In the genomic region with DNA sequence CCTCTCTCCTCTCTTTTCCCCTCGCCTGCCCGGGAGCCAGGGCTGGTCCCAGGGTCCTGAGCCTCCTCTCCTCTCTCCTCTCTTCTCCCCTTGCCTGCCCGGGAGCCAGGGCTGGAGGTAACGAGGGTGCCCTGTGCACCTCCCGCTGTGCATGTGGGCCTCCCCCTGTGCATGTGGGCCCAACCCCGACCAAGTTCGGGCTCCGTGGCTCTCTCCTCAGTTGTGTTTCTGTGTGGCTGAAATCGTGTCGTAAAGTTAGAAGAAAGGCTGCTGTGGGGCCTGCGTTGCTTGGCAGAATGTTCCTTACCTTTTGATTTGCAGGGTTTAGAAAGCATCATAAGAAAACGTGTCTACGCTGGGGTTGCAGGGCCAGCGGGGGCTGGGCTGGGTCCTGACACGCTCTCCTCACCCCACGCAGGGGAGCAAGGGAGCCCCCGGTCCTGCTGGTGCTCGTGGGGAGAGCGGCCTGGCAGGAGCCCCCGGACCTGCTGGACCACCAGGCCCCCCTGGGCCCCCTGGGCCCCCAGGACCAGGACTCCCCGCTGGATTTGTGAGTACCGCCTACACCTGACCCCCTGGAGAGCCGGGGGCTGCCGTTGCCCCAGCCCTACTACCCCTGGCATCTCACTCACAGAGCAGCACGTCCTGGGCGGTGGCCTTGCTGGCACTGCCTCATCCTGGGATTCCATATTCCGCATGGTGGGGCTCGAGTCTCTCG, we compare ENCODE assay signal across 16 cellular contexts.
"Had no signal": no experiment of that assay in that cellular context is flagged by ENCODE, and none has a peak within 500 bp of the region (broad histone marks: within the 10 kb centered on the region; RNA-seq: fewer than 3 reads in every experiment).

No MANE protein-coding gene starts in this region.

- H3K27ac ChIP-seq: epithelial cell of prostate, esophagus muscularis mucosa, gastrocnemius medialis, upper lobe of left lung, uterus had no signal

- H3K36me3 ChIP-seq: gastrocnemius medialis, uterus had no signal

- H3K4me3 Mint-ChIP-seq: natural killer cell had no signal

- H3K4me1 ChIP-seq: esophagus muscularis mucosa, gastrocnemius medialis, uterus had no signal

- DNase-seq: cortex of kidney; effector memory CD4-positive, alpha-beta T cell; gastrocnemius medialis; glutamatergic neuron; islet precursor cell; mammary epithelial cell; mucosa of descending colon; natural killer cell; small intestine; stimulated activated CD4-positive, alpha-beta T cell treated with anti-CD3 and anti-CD28 coated beads, Interleukin-12 subunit alpha, Interleukin-12 subunit beta, amount 100 ng/mL, for 4 hours; stimulated activated naive CD4-positive, alpha-beta T cell treated with Interleukin-2 at 50 U/mL for 16 hours; uterus had no signal

- H3K4me3 ChIP-seq: esophagus muscularis mucosa, gastrocnemius medialis, mucosa of descending colon, upper lobe of left lung, uterus had no signal

- H3K36me3 Mint-ChIP-seq: natural killer cell had no signal

- ATAC-seq: gastrocnemius medialis, left lobe of liver, mucosa of descending colon, natural killer cell had no signal

- H3K9me3 Mint-ChIP-seq: natural killer cell had no signal

- H3K27ac Mint-ChIP-seq: natural killer cell had no signal

- H3K9me3 ChIP-seq: esophagus muscularis mucosa, gastrocnemius medialis, mucosa of descending colon, upper lobe of left lung, uterus had no signal

- H3K27me3 ChIP-seq: esophagus muscularis mucosa, gastrocnemius medialis, upper lobe of left lung, uterus had no signal
